Comparison of ENCODE assay signal across 1 cellular context in genomic region chr17:79339311-79339710, GRCh38.
TF ChIP-seq lines count a peak whose summit lies in the region.

No MANE protein-coding gene starts in this region.

TF ChIP-seq in GM12878, 131 proteins besides CTCF, POLR2A, EP300 and RAD21:
- TF ChIP-seq PAX5 (IDR thresholded peaks at IDR 0.05; ENCODE audit: borderline replicate concordance, low read depth, low read length): no peak
- TF ChIP-seq, protein P1, sequence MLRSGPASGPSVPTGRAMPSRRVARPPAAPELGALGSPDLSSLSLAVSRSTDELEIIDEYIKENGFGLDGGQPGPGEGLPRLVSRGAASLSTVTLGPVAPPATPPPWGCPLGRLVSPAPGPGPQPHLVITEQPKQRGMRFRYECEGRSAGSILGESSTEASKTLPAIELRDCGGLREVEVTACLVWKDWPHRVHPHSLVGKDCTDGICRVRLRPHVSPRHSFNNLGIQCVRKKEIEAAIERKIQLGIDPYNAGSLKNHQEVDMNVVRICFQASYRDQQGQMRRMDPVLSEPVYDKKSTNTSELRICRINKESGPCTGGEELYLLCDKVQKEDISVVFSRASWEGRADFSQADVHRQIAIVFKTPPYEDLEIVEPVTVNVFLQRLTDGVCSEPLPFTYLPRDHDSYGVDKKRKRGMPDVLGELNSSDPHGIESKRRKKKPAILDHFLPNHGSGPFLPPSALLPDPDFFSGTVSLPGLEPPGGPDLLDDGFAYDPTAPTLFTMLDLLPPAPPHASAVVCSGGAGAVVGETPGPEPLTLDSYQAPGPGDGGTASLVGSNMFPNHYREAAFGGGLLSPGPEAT (IDR thresholded peaks at IDR 0.05; ENCODE audit: low read depth): no peak
- no peak for TF ChIP-seq ESRRA (IDR thresholded peaks at IDR 0.05; ENCODE audit: low read length)
- no peak for TF ChIP-seq SREBF2 (IDR thresholded peaks at IDR 0.05; ENCODE audit: low read length)
- TF ChIP-seq, protein P2, sequence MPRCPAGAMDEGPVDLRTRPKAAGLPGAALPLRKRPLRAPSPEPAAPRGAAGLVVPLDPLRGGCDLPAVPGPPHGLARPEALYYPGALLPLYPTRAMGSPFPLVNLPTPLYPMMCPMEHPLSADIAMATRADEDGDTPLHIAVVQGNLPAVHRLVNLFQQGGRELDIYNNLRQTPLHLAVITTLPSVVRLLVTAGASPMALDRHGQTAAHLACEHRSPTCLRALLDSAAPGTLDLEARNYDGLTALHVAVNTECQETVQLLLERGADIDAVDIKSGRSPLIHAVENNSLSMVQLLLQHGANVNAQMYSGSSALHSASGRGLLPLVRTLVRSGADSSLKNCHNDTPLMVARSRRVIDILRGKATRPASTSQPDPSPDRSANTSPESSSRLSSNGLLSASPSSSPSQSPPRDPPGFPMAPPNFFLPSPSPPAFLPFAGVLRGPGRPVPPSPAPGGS (IDR thresholded peaks at IDR 0.05; ENCODE audit: borderline replicate concordance, insufficient read depth, low read depth, low read length, poor library complexity, severe bottlenecking): no peak
- TF ChIP-seq GATAD2B (conservative IDR thresholded peaks at IDR 0.05; ENCODE audit: low read depth): no peak
- TF ChIP-seq, protein P3, sequence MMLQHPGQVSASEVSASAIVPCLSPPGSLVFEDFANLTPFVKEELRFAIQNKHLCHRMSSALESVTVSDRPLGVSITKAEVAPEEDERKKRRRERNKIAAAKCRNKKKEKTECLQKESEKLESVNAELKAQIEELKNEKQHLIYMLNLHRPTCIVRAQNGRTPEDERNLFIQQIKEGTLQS (IDR thresholded peaks at IDR 0.05; ENCODE audit: borderline replicate concordance, extremely low read depth, low read depth, low read length): no peak
- TF ChIP-seq FOXK2 (IDR thresholded peaks at IDR 0.05): no peak
- no peak for TF ChIP-seq TAF1 (IDR thresholded peaks at IDR 0.05; ENCODE audit: borderline replicate concordance, low read depth, low read length)
- no peak for TF ChIP-seq ATF7 (IDR thresholded peaks at IDR 0.05; ENCODE audit: low read depth)
- no peak for TF ChIP-seq POU2F2 (IDR thresholded peaks at IDR 0.05; ENCODE audit: borderline replicate concordance, low read depth, low read length)
